1 cellular context compared by ENCODE assay signal in genomic region chr9:134024393-134024792, GRCh38.
TF ChIP-seq lines count a peak whose summit lies in the region.

No MANE protein-coding gene starts in this region.

TF ChIP-seq in endothelial cell of umbilical vein, 7 proteins besides CTCF, POLR2A, EP300 and RAD21:
- TF ChIP-seq EZH2 (IDR thresholded peaks at IDR 0.05; ENCODE audit: borderline replicate concordance, low read depth, low read length, severe bottlenecking), result no peak
- no peak for TF ChIP-seq GATA2 (IDR thresholded peaks at IDR 0.05; ENCODE audit: insufficient read depth, insufficient read length, low read depth, low read length)
- no peak for TF ChIP-seq POLR2AphosphoS5 (IDR thresholded peaks at IDR 0.05; ENCODE audit: insufficient read depth, low read depth, low read length)
- no peak for TF ChIP-seq JUN (IDR thresholded peaks at IDR 0.05; ENCODE audit: borderline replicate concordance, insufficient read depth, insufficient read length, low read depth)
- TF ChIP-seq MYC (IDR thresholded peaks at IDR 0.05; ENCODE audit: low read depth, low read length), result no peak
- TF ChIP-seq MAX (IDR thresholded peaks at IDR 0.05; ENCODE audit: insufficient read depth, insufficient read length), result no peak
- no peak for TF ChIP-seq FOS (IDR thresholded peaks at IDR 0.05; ENCODE audit: borderline replicate concordance, insufficient read depth, low read length)
